Comparison of ENCODE assay signal across 8 cellular contexts in the genomic region with DNA sequence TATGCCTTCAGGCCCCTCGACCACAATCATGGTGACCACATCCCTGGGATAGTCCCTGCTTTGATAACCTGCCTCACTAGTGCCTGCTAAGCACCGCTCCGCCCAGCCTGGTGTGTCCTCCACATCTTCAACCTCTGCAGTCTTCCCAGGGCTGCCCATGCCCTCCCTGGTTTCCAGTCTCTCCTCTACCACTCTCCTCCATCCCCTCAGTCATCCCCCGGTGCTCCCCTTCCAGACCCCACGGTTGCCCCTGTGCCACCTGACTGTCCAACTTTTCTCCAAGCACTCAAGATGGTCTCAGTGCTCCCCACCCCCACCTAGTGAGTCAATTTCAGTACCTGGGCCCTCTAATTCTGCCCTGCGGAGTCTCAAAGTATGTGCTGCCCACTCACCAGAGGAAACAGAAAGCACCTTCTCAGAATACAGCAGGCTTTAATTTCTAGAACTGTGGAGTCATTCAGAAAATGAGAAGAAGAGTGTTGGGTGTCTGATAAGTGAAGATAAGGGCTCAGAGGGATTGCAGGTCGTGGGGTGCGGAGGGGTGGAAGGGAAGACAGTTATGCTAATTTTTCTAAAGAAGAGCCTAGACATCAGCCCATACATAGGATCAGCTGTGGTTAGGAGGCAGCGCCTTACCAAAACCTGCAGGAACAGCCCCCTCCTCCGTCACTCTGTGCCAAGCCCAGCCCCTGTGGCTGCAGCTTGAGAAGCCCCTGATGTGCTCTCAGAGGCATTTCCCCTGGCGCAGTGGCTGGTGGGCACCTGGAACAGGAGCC. TPM values are rescaled to one million over a fixed set of nuclear protein-coding genes. Genes with fewer than 3 reads are reported as not detected.
A peak's percentile ranks its signal among the peaks of the same experiment; 100 is the strongest.
DNase-seq lines count a peak whose midpoint lies in the region; ATAC-seq and TF ChIP-seq lines count a peak whose summit lies in the region.

No MANE protein-coding gene starts in this region.

- no peaks in the 10 kb centered on the region for H3K9me3 Mint-ChIP-seq in activated naive CD4-positive, alpha-beta T cell treated with anti-CD3 and anti-CD28 coated beads, Interleukin-2, amount 10 ng/mL, durations not matched to agents 7 days and 5 days

- no peak for DNase-seq in left ventricle myocardium inferior
- no peak for DNase-seq in heart right ventricle
- peak; percentile 87 for DNase-seq in activated naive CD4-positive, alpha-beta T cell treated with anti-CD3 and anti-CD28 coated beads, Interleukin-2, amount 10 ng/mL, durations not matched to agents 7 days and 5 days
- DNase-seq in stimulated activated CD8-positive, alpha-beta memory T cell treated with anti-CD3 and anti-CD28 coated beads, Interleukin-15, amount 100 ng/mL, for 24 hours (ENCODE audit: low read depth), result peak; percentile 42
- no peak for DNase-seq in foreskin melanocyte
- DNase-seq in NCI-H82 (lab: John Stamatoyannopoulos, UW), result no peak
- no peak for DNase-seq in AG08395 (ENCODE audit: low spot score)

- WGBS in heart right ventricle, 2 donors, result 80 to 86% methylated on average over 11 of the region's 11 CpGs

- peaks cover 95% of the 10 kb centered on the region for H3K4me1 Mint-ChIP-seq in activated naive CD4-positive, alpha-beta T cell treated with anti-CD3 and anti-CD28 coated beads, Interleukin-2, amount 10 ng/mL, durations not matched to agents 7 days and 5 days

- CTCF ChIA-PET in activated naive CD4-positive, alpha-beta T cell treated with anti-CD3 and anti-CD28 coated beads, Interleukin-2, amount 10 ng/mL, durations not matched to agents 7 days and 5 days (lab: Charles Lee), result interaction anchor here (0.7 to 2.2 kb wide), 7 partner anchors 9 to 139 kb away, joined by 3 to 8 read pairs (median 3); a partner anchor contains a TSS

- H3K4me1 ChIP-seq in left ventricle myocardium inferior (peaks cover 11% of the 10 kb centered on the region), heart right ventricle (peaks cover 0 to 73% (median under 1%) of the 10 kb centered on the region in 9 donors)

- H3K4me3 ChIP-seq in left ventricle myocardium inferior (no peak overlapping the region), heart right ventricle (peak overlapping the region in 1 of 10 donors; percentile 12)

- intact Hi-C loops in left ventricle myocardium inferior (cut with micrococcal nuclease), result no loop called here
- intact Hi-C loops in heart right ventricle (cut with DNase I), result no loop called here

- ATAC-seq in heart right ventricle (no peak), HG03571 (IDR thresholded peaks at IDR 0.05; ENCODE audit: unreplicated experiment) (peak; percentile 39)

- no peaks in the 10 kb centered on the region for H3K27me3 Mint-ChIP-seq in activated naive CD4-positive, alpha-beta T cell treated with anti-CD3 and anti-CD28 coated beads, Interleukin-2, amount 10 ng/mL, durations not matched to agents 7 days and 5 days

- peak overlapping the region; percentile 86 for H3K4me3 Mint-ChIP-seq in activated naive CD4-positive, alpha-beta T cell treated with anti-CD3 and anti-CD28 coated beads, Interleukin-2, amount 10 ng/mL, durations not matched to agents 7 days and 5 days

- H3K9me3 ChIP-seq in left ventricle myocardium inferior (replicated peaks), result no peaks in the 10 kb centered on the region
- no peaks in the 10 kb centered on the region for H3K9me3 ChIP-seq in heart right ventricle

- peaks cover 31% of the 10 kb centered on the region for H3K36me3 Mint-ChIP-seq in activated naive CD4-positive, alpha-beta T cell treated with anti-CD3 and anti-CD28 coated beads, Interleukin-2, amount 10 ng/mL, durations not matched to agents 7 days and 5 days

- peak overlapping the region; percentile 96 for H3K27ac Mint-ChIP-seq in activated naive CD4-positive, alpha-beta T cell treated with anti-CD3 and anti-CD28 coated beads, Interleukin-2, amount 10 ng/mL, durations not matched to agents 7 days and 5 days

- H3K36me3 ChIP-seq in left ventricle myocardium inferior, result no peaks in the 10 kb centered on the region
- H3K36me3 ChIP-seq in heart right ventricle, result no peaks in the 10 kb centered on the region

- H3K27ac ChIP-seq in left ventricle myocardium inferior (replicated peaks), result peak overlapping the region; percentile 34
- H3K27ac ChIP-seq in heart right ventricle, result peak overlapping the region in 4 of 10 donors; percentile 25 to 91 (median 42)

- TF ChIP-seq CTCF in left ventricle myocardium inferior (IDR thresholded peaks at IDR 0.05; ENCODE audit: borderline replicate concordance) (no peak), heart right ventricle (IDR thresholded peaks at IDR 0.05) (no peak)

- no peaks in the 10 kb centered on the region for H3K27me3 ChIP-seq in left ventricle myocardium inferior (ENCODE audit: low read depth)
- H3K27me3 ChIP-seq in heart right ventricle, result no peaks in the 10 kb centered on the region

RNA-seq across cellular contexts. Expression of a gene that starts 53.6 kb away (rescaled TPM):
- total RNA-seq in left ventricle myocardium inferior, result 92.2 TPM
- 10 to 100 TPM; 72.6 to 99.7 (median 91.1) TPM for total RNA-seq in heart right ventricle
- 10 to 100 TPM; 17.3 to 26.2 TPM for polyA plus RNA-seq in heart right ventricle

Comparison
In these comparisons a context has a peak if more than half of its experiments do, and no peak if none do; other contexts are left out.
1. DNase-seq: peak in activated naive CD4-positive, alpha-beta T cell treated with anti-CD3 and anti-CD28 coated beads, Interleukin-2, amount 10 ng/mL, durations not matched to agents 7 days and 5 days (single experiment) and stimulated activated CD8-positive, alpha-beta memory T cell treated with anti-CD3 and anti-CD28 coated beads, Interleukin-15, amount 100 ng/mL, for 24 hours (single experiment); none in left ventricle myocardium inferior (single experiment), heart right ventricle (0 of 2), foreskin melanocyte (single experiment), NCI-H82 (single experiment) and AG08395 (single experiment).